In the genomic region with DNA sequence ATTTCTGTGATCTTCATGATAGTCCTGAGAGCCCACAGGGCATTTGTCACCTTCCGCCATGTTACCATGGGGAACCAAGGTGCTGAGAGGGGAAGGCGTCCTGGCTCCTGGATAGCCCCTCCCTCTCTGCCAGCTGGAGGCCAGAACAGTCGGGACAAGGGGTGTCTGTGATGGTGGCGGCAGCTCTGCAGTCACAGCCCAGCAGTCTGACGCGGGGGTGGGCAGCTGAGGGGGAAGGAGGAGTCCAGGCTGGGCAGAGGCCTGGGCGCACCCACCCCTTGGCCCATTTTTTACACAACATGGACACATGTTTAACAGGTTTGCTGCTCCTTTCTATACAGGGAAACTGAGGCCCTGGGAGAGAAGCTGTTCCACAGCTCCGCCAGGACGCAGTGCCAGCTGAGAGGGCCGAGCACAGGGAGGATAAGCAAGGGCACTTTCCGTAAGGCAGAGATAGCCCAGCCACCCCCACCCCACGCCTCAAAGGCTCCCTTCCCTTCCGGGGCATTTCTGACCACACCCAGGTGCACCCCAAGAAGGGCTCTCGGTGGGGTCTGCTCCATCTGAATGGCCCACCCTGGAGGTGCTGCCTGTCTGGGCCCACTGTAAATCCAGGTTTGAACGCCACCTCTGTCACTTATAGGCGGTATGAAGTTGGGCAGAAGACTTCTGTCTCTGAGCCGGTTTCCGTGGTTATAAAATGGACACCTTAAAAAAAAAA, we compare ENCODE assay signal across 9 cellular contexts. TPM values are rescaled to one million over a fixed set of nuclear protein-coding genes. Genes with fewer than 3 reads are reported as not detected.
DNase-seq lines count a peak whose midpoint lies in the region; ATAC-seq lines count a peak whose summit lies in the region.
"Had no signal": no experiment of that assay in that cellular context is flagged by ENCODE, and none has a peak within 500 bp of the region (broad histone marks: within the 10 kb centered on the region; RNA-seq: fewer than 3 reads in every experiment).

No MANE protein-coding gene starts in this region.

- H3K27ac ChIP-seq in substantia nigra (ENCODE audit: low read depth, low read length, poor library complexity, severe bottlenecking), result peak overlapping the region; percentile 79

- no peaks in the 10 kb centered on the region for H3K27me3 Mint-ChIP-seq in activated CD4-positive, alpha-beta T cell treated with anti-CD3 and anti-CD28 coated beads, Interleukin-2, amount 10 ng/mL, durations not matched to agents 24 days and 14 days
- no peaks in the 10 kb centered on the region for H3K27me3 Mint-ChIP-seq in activated naive CD8-positive, alpha-beta T cell treated with anti-CD3 and anti-CD28 coated beads for 36 hours

- no peaks in the 10 kb centered on the region for H3K9me3 Mint-ChIP-seq in activated CD4-positive, alpha-beta T cell treated with anti-CD3 and anti-CD28 coated beads, Interleukin-2, amount 10 ng/mL, durations not matched to agents 24 days and 14 days
- H3K9me3 Mint-ChIP-seq in activated naive CD8-positive, alpha-beta T cell treated with anti-CD3 and anti-CD28 coated beads for 36 hours, result no peaks in the 10 kb centered on the region

- H3K4me3 Mint-ChIP-seq in activated CD4-positive, alpha-beta T cell treated with anti-CD3 and anti-CD28 coated beads, Interleukin-2, amount 10 ng/mL, durations not matched to agents 24 days and 14 days, result peak overlapping the region; percentile 62
- peak overlapping the region; percentile 68 for H3K4me3 Mint-ChIP-seq in activated naive CD8-positive, alpha-beta T cell treated with anti-CD3 and anti-CD28 coated beads for 36 hours

- H3K36me3 Mint-ChIP-seq in activated CD4-positive, alpha-beta T cell treated with anti-CD3 and anti-CD28 coated beads, Interleukin-2, amount 10 ng/mL, durations not matched to agents 24 days and 14 days (ENCODE audit: low read depth), result peaks cover 20% of the 10 kb centered on the region
- peaks cover 21% of the 10 kb centered on the region for H3K36me3 Mint-ChIP-seq in activated naive CD8-positive, alpha-beta T cell treated with anti-CD3 and anti-CD28 coated beads for 36 hours

- peak overlapping the region; percentile 91 for H3K27ac Mint-ChIP-seq in activated CD4-positive, alpha-beta T cell treated with anti-CD3 and anti-CD28 coated beads, Interleukin-2, amount 10 ng/mL, durations not matched to agents 24 days and 14 days
- peak overlapping the region; percentile 89 for H3K27ac Mint-ChIP-seq in activated naive CD8-positive, alpha-beta T cell treated with anti-CD3 and anti-CD28 coated beads for 36 hours

- intact Hi-C loops in activated CD4-positive, alpha-beta T cell treated with anti-CD3 and anti-CD28 coated beads, Interleukin-2, amount 10 ng/mL, durations not matched to agents 24 days and 14 days (cut with micrococcal nuclease), result no loop called here

- peaks cover 61% of the 10 kb centered on the region for H3K4me1 Mint-ChIP-seq in activated CD4-positive, alpha-beta T cell treated with anti-CD3 and anti-CD28 coated beads, Interleukin-2, amount 10 ng/mL, durations not matched to agents 24 days and 14 days
- H3K4me1 Mint-ChIP-seq in activated naive CD8-positive, alpha-beta T cell treated with anti-CD3 and anti-CD28 coated beads for 36 hours, result peaks cover 66% of the 10 kb centered on the region

- ATAC-seq in left lobe of liver, result peak; percentile 8

- DNase-seq in activated CD4-positive, alpha-beta T cell treated with anti-CD3 and anti-CD28 coated beads, Interleukin-2, amount 10 ng/mL, durations not matched to agents 24 days and 14 days, result no peak
- DNase-seq in activated CD4-positive, alpha-beta T cell treated with anti-CD3 and anti-CD28 coated beads, Interleukin-2, amount 50 U/mL, for 48 hours, result no peak
- DNase-seq in activated naive CD8-positive, alpha-beta T cell treated with anti-CD3 and anti-CD28 coated beads for 36 hours, result no peak
- no peak for DNase-seq in left lobe of liver (ENCODE audit: low spot score)
- peak in 24 of 49 donors; percentile 18 to 75 (median 46) for DNase-seq in substantia nigra (lab: John Stamatoyannopoulos, UW)
- DNase-seq in NCI-H1436 treated with DMSO at 0.1 percent for 48 hours (lab: John Stamatoyannopoulos, UW), result no peak
- no peak for DNase-seq in NCI-H187 (lab: John Stamatoyannopoulos, UW)
- no peak for DNase-seq in cerebellar nuclear complex (lab: John Stamatoyannopoulos, UW)
- DNase-seq: amniotic stem cell had no signal

RNA-seq across cellular contexts. Expression of a gene that starts 17.1 kb away (rescaled TPM):
- total RNA-seq in activated CD4-positive, alpha-beta T cell treated with anti-CD3 and anti-CD28 coated beads, Interleukin-2, amount 10 ng/mL, durations not matched to agents 24 days and 14 days, result 27.7 and 28.4 TPM in 2 replicates
- total RNA-seq in activated naive CD8-positive, alpha-beta T cell treated with anti-CD3 and anti-CD28 coated beads for 36 hours, result 10 to 100 TPM; 19.9 to 20.3 TPM
- total RNA-seq in left lobe of liver, result 11.0 TPM

RNA-seq across cellular contexts. Expression of a gene that starts 17.3 kb away (rescaled TPM):
- 11.7 and 14.4 TPM in 2 replicates for total RNA-seq in activated CD4-positive, alpha-beta T cell treated with anti-CD3 and anti-CD28 coated beads, Interleukin-2, amount 10 ng/mL, durations not matched to agents 24 days and 14 days
- total RNA-seq in activated naive CD8-positive, alpha-beta T cell treated with anti-CD3 and anti-CD28 coated beads for 36 hours, result 1 to 10 TPM; 7.4 to 9.4 TPM
- total RNA-seq in left lobe of liver, result 9.6 TPM

RNA-seq across cellular contexts. Expression of a gene that starts 21.8 kb away (rescaled TPM):
- total RNA-seq in activated CD4-positive, alpha-beta T cell treated with anti-CD3 and anti-CD28 coated beads, Interleukin-2, amount 10 ng/mL, durations not matched to agents 24 days and 14 days, result 0.45 and 0.47 TPM in 2 replicates
- under 1 TPM; 0.49 to 0.52 TPM for total RNA-seq in activated naive CD8-positive, alpha-beta T cell treated with anti-CD3 and anti-CD28 coated beads for 36 hours
- 70.8 TPM for total RNA-seq in left lobe of liver

RNA-seq across cellular contexts. Expression of a gene that starts 48.4 kb away (rescaled TPM):
- total RNA-seq in activated CD4-positive, alpha-beta T cell treated with anti-CD3 and anti-CD28 coated beads, Interleukin-2, amount 10 ng/mL, durations not matched to agents 24 days and 14 days, result 15.2 and 15.9 TPM in 2 replicates
- 10 to 100 TPM; 10.1 to 11.3 TPM for total RNA-seq in activated naive CD8-positive, alpha-beta T cell treated with anti-CD3 and anti-CD28 coated beads for 36 hours
- total RNA-seq in left lobe of liver, result 7.5 TPM

RNA-seq across cellular contexts. Expression of a gene that starts 48.5 kb away (rescaled TPM):
- 162 and 176 TPM in 2 replicates for total RNA-seq in activated CD4-positive, alpha-beta T cell treated with anti-CD3 and anti-CD28 coated beads, Interleukin-2, amount 10 ng/mL, durations not matched to agents 24 days and 14 days
- 100 to 1,000 TPM; 128 to 130 TPM for total RNA-seq in activated naive CD8-positive, alpha-beta T cell treated with anti-CD3 and anti-CD28 coated beads for 36 hours
- total RNA-seq in left lobe of liver, result 11.4 TPM

Comparison
In these comparisons a context has a peak if more than half of its experiments do, and no peak if none do; other contexts are left out.
1. RNA of a gene that starts 21.8 kb away (total RNA-seq): 70.8 TPM in left lobe of liver (single experiment); 0.49 to 0.52 TPM in activated naive CD8-positive, alpha-beta T cell treated with anti-CD3 and anti-CD28 coated beads for 36 hours and 0.45 to 0.47 TPM in activated CD4-positive, alpha-beta T cell treated with anti-CD3 and anti-CD28 coated beads, Interleukin-2, amount 10 ng/mL, durations not matched to agents 24 days and 14 days; every median in the first group is over 10 times any median in the second.